Comparison of ENCODE assay signal across 15 cellular contexts in genomic region chr14:65962952-65963351, GRCh38.
DNase-seq lines count a peak whose midpoint lies in the region; ATAC-seq, FAIRE-seq and TF ChIP-seq lines count a peak whose summit lies in the region.
"Had no signal": no experiment of that assay in that cellular context is flagged by ENCODE, and none has a peak within 500 bp of the region (broad histone marks: within the 10 kb centered on the region; RNA-seq: fewer than 3 reads in every experiment).

No MANE protein-coding gene starts in this region.

- no peak overlapping the region for H3K9ac ChIP-seq in astrocyte (ENCODE audit: low read length)

- WGBS in A549 (ENCODE audit: missing lambda C conversion rate): 65% methylated on average over 3 of the region's 3 CpGs

- no peaks in the 10 kb centered on the region for H4K20me1 ChIP-seq in astrocyte (ENCODE audit: insufficient read depth, low read length)

- FAIRE-seq in A549 (lab: Jason Lieb, UNC): no peak
- peak; percentile 74 for FAIRE-seq in HTR-8/SVneo (lab: Jason Lieb, UNC)
- peak; percentile 13 for FAIRE-seq in astrocyte (lab: Jason Lieb, UNC)
- FAIRE-seq: G401.6, GM12891 had no signal

- intact Hi-C loops in natural killer cell (cut with micrococcal nuclease): no loop called here

- no peaks in the 10 kb centered on the region for H3K9me3 ChIP-seq in A549
- H3K9me3 ChIP-seq in astrocyte (ENCODE audit: insufficient read depth, low read depth, low read length): peaks cover 3% of the 10 kb centered on the region
- H3K9me3 ChIP-seq: BE2C, HAP-1 had no signal

- H3K36me3 ChIP-seq in astrocyte (ENCODE audit: insufficient read depth, low read length): no peaks in the 10 kb centered on the region
- H3K36me3 ChIP-seq: BE2C, HAP-1 had no signal

- H3K27ac Mint-ChIP-seq in astrocyte (ENCODE audit: unreplicated experiment): no peak overlapping the region
- no peak overlapping the region for H3K27ac Mint-ChIP-seq in natural killer cell
- H3K27ac Mint-ChIP-seq: CD4-positive, alpha-beta memory T cell had no signal

- peaks cover 3% of the 10 kb centered on the region for H3K27me3 Mint-ChIP-seq in astrocyte (ENCODE audit: low read depth, unreplicated experiment)
- peaks cover 10 to 28% of the 10 kb centered on the region in 2 donors for H3K27me3 Mint-ChIP-seq in natural killer cell (ENCODE audit: low read depth in 2 of 2)
- H3K27me3 Mint-ChIP-seq: CD4-positive, alpha-beta memory T cell had no signal

- H3K4me2 ChIP-seq in A549 (no peak overlapping the region), astrocyte (ENCODE audit: low read length) (no peak overlapping the region)

- no peak overlapping the region for H2AFZ ChIP-seq in astrocyte (ENCODE audit: low read depth, low read length)

- H3K4me1 Mint-ChIP-seq in astrocyte (ENCODE audit: low read depth, unreplicated experiment) (no peaks in the 10 kb centered on the region), natural killer cell (peaks cover 8 to 16% of the 10 kb centered on the region in 2 donors)

- no peak overlapping the region for H3K4me3 ChIP-seq in A549
- no peak overlapping the region for H3K4me3 ChIP-seq in astrocyte (ENCODE audit: insufficient read depth, low read depth, low read length)
- H3K4me3 ChIP-seq: HAP-1 had no signal

- no peak for TF ChIP-seq RAD21 in A549 (conservative IDR thresholded peaks at IDR 0.05 in 1 of 2, IDR thresholded peaks at IDR 0.05 in 1 of 2)

- no peak for TF ChIP-seq EP300 in A549 (IDR thresholded peaks at IDR 0.05)

- H3K27ac ChIP-seq in A549 (no peak overlapping the region), astrocyte (ENCODE audit: low read depth, low read length) (no peak overlapping the region)
- H3K27ac ChIP-seq: C4-2B had no signal

- H3K4me1 ChIP-seq in A549: no peaks in the 10 kb centered on the region
- no peaks in the 10 kb centered on the region for H3K4me1 ChIP-seq in astrocyte (ENCODE audit: insufficient read depth, low read length)
- H3K4me1 ChIP-seq: BE2C, HAP-1 had no signal

- POLR2A ChIA-PET in A549 (lab: Yijun Ruan, JAX): no interaction called here

- no peaks in the 10 kb centered on the region for H3K36me3 Mint-ChIP-seq in astrocyte (ENCODE audit: low read depth, unreplicated experiment)
- H3K36me3 Mint-ChIP-seq in natural killer cell: no peaks in the 10 kb centered on the region
- H3K36me3 Mint-ChIP-seq: CD4-positive, alpha-beta memory T cell had no signal

- CTCF ChIA-PET in A549 (lab: Yijun Ruan, JAX): no interaction called here

- H3K9me3 Mint-ChIP-seq in astrocyte (ENCODE audit: unreplicated experiment): no peaks in the 10 kb centered on the region
- H3K9me3 Mint-ChIP-seq in natural killer cell: no peaks in the 10 kb centered on the region
- H3K9me3 Mint-ChIP-seq: CD4-positive, alpha-beta memory T cell had no signal

- no peaks in the 10 kb centered on the region for H3K79me2 ChIP-seq in astrocyte (ENCODE audit: insufficient read depth, low read length)

- H3K4me3 Mint-ChIP-seq in astrocyte (ENCODE audit: unreplicated experiment) (no peak overlapping the region), natural killer cell (no peak overlapping the region)
- H3K4me3 Mint-ChIP-seq: CD4-positive, alpha-beta memory T cell had no signal

- no peak for ATAC-seq in A549
- ATAC-seq in GM21381 (IDR thresholded peaks at IDR 0.05; ENCODE audit: unreplicated experiment): no peak
- ATAC-seq in natural killer cell: no peak

- no peak for TF ChIP-seq POLR2A in A549 (IDR thresholded peaks at IDR 0.05; ENCODE audit: low read length)

- TF ChIP-seq CTCF in A549 (IDR thresholded peaks at IDR 0.05): no peak
- TF ChIP-seq CTCF in astrocyte (IDR thresholded peaks at IDR 0.05; ENCODE audit: insufficient read depth, low read depth, low read length): no peak
- no peak for TF ChIP-seq CTCF in natural killer cell (IDR thresholded peaks at IDR 0.05)

- H3K27me3 ChIP-seq in astrocyte (ENCODE audit: insufficient read depth, low read length): peaks cover 16% of the 10 kb centered on the region

- DNase-seq in A549 (ENCODE audit: low read depth in 1 of 2, low spot score in 1 of 2) (no peak), HTR-8/SVneo (ENCODE audit: insufficient read length, low spot score) (no peak), astrocyte (ENCODE audit: low read depth) (no peak), left kidney (ENCODE audit: low read depth, low spot score) (peak; percentile 22), AML-193 (lab: John Stamatoyannopoulos, UW) (no peak), natural killer cell (no peak)
- DNase-seq: BE2C; CD4-positive, alpha-beta memory T cell; DMS79; KG1 had no signal

TF ChIP-seq in A549, 52 proteins besides CTCF, POLR2A, EP300 and RAD21:
- no peak for TF ChIP-seq CEBPB (IDR thresholded peaks at IDR 0.05)
- TF ChIP-seq MAFK (IDR thresholded peaks at IDR 0.05; ENCODE audit: partially characterized antibody): peak; percentile 98
